Comparison of ENCODE assay signal across 11 cellular contexts in genomic region chr11:102269927-102270326, GRCh38. TPM values are rescaled to one million over a fixed set of nuclear protein-coding genes. Genes with fewer than 3 reads are reported as not detected.
DNase-seq lines count a peak whose midpoint lies in the region; ATAC-seq and TF ChIP-seq lines count a peak whose summit lies in the region.
"Had no signal": no experiment of that assay in that cellular context is flagged by ENCODE, and none has a peak within 500 bp of the region (broad histone marks: within the 10 kb centered on the region; RNA-seq: fewer than 3 reads in every experiment).

No MANE protein-coding gene starts in this region.

- WGBS in GM23248 (ENCODE audit: low coverage in 1 of 2, low lambda C conversion rate in 2 of 2, missing lambda C conversion rate in 2 of 2), 2 experiments = 31 to 51% methylated on average over 2 of the region's 2 CpGs
- WGBS in mammary epithelial cell (ENCODE audit: low coverage, missing lambda C conversion rate) = 0% methylated on average over 2 of the region's 2 CpGs
- no CpG with 5 or more reads among the region's 2 CpGs for WGBS in trophoblast cell (ENCODE audit: extremely low coverage, insufficient coverage, insufficient read length)
- 91 to 98% (median 95%) methylated on average over 2 of the region's 2 CpGs for WGBS in psoas muscle, 3 donors

- peaks cover 45% of the 10 kb centered on the region for H3F3A ChIP-seq in GM23248 (ENCODE audit: insufficient read depth)

- H3K4me2 ChIP-seq in GM23248 (ENCODE audit: unreplicated experiment) = peak overlapping the region; percentile 90
- peak overlapping the region; percentile 90 for H3K4me2 ChIP-seq in mammary epithelial cell (ENCODE audit: insufficient read depth, low read depth, low read length)
- H3K4me2 ChIP-seq in osteoblast (ENCODE audit: insufficient read depth, low read length) = peak overlapping the region; percentile 22
- H3K4me2 ChIP-seq in trophoblast cell (ENCODE audit: low read length) = no peak overlapping the region

- no peak overlapping the region for H2AFZ ChIP-seq in GM23248
- peak overlapping the region; percentile 67 for H2AFZ ChIP-seq in mammary epithelial cell (ENCODE audit: low read depth, low read length)
- H2AFZ ChIP-seq in osteoblast (ENCODE audit: low read length) = no peak overlapping the region
- no peak overlapping the region for H2AFZ ChIP-seq in trophoblast cell (ENCODE audit: insufficient read depth, low read length, poor library complexity)

- no peak overlapping the region for H3K18ac ChIP-seq in trophoblast cell (ENCODE audit: low read length)

- no peak overlapping the region for H3K9ac ChIP-seq in GM23248
- peak overlapping the region; percentile 91 for H3K9ac ChIP-seq in mammary epithelial cell (ENCODE audit: insufficient read depth, low read length)
- H3K9ac ChIP-seq in trophoblast cell (ENCODE audit: low read length) = no peak overlapping the region

- in situ Hi-C loops in GM23248 (cut with MboI) (no loop called here), mammary epithelial cell (cut with MboI; ENCODE audit: low sequenced_read_pairs in 2 of 2) (no loop called here)

- no peaks in the 10 kb centered on the region for H3K79me2 ChIP-seq in GM23248 (ENCODE audit: insufficient read depth)
- H3K79me2 ChIP-seq in mammary epithelial cell (ENCODE audit: insufficient read depth, low read length) = no peaks in the 10 kb centered on the region
- H3K79me2 ChIP-seq in osteoblast (ENCODE audit: insufficient read depth, low read length) = no peaks in the 10 kb centered on the region
- H3K79me2 ChIP-seq in trophoblast cell (ENCODE audit: control insufficient read depth, insufficient read depth, low read length, poor library complexity) = no peaks in the 10 kb centered on the region

- no peaks in the 10 kb centered on the region for H3K9me3 ChIP-seq in GM23248 (ENCODE audit: low read depth)
- no peaks in the 10 kb centered on the region; the same call in 1 of the 2 replicates for H3K9me3 ChIP-seq in MG63
- no peaks in the 10 kb centered on the region for H3K9me3 ChIP-seq in mammary epithelial cell (replicated peaks; ENCODE audit: insufficient read depth, low read length)
- H3K9me3 ChIP-seq in osteoblast (ENCODE audit: low read depth, low read length) = no peaks in the 10 kb centered on the region
- no peaks in the 10 kb centered on the region for H3K9me3 ChIP-seq in trophoblast cell (ENCODE audit: insufficient read depth, low read depth, low read length)
- H3K9me3 ChIP-seq in psoas muscle = no peaks in the 10 kb centered on the region

- ATAC-seq in psoas muscle = no peak

- H4K91ac ChIP-seq in trophoblast cell (ENCODE audit: low read depth, low read length) = no peak overlapping the region

- H4K20me1 ChIP-seq in GM23248 (ENCODE audit: insufficient read depth) (no peaks in the 10 kb centered on the region), mammary epithelial cell (ENCODE audit: insufficient read depth, low read length) (no peaks in the 10 kb centered on the region), osteoblast (ENCODE audit: insufficient read depth, low read length) (no peaks in the 10 kb centered on the region)

- no peak overlapping the region for H4K12ac ChIP-seq in trophoblast cell (ENCODE audit: low read depth, low read length)

- H3K36me3 ChIP-seq in GM23248 (ENCODE audit: low read depth) (no peaks in the 10 kb centered on the region), MG63 (no peaks in the 10 kb centered on the region), mammary epithelial cell (ENCODE audit: insufficient read depth, low read length) (no peaks in the 10 kb centered on the region), osteoblast (ENCODE audit: insufficient read depth, low read length) (no peaks in the 10 kb centered on the region), trophoblast cell (ENCODE audit: control insufficient read depth in 1 of 2, insufficient read depth in 2 of 2, low read length in 2 of 2) (no peaks in the 10 kb centered on the region), psoas muscle (ENCODE audit: insufficient read depth in 1 of 2, low read depth in 1 of 2) (no peaks in the 10 kb centered on the region)

- DNase-seq in GM23248 (peak; percentile 74), MG63 (peak; percentile 3), mammary epithelial cell (peak; percentile 95), osteoblast (ENCODE audit: insufficient read length, low spot score, missing footprints) (peak; percentile 85), trophoblast cell (no peak), psoas muscle (no peak)
- no peak for DNase-seq in stimulated activated CD4-positive, alpha-beta T cell treated with anti-CD3 and anti-CD28 coated beads, Interleukin-4, amount 100 ng/mL, for 1 hour
- DNase-seq: endodermal cell, H7, NCI-H2029, T-helper 9 cell had no signal

- H3K79me1 ChIP-seq in trophoblast cell (ENCODE audit: low read length) = peaks cover 5% of the 10 kb centered on the region

- H3K23ac ChIP-seq in trophoblast cell (ENCODE audit: low read length) = no peak overlapping the region

- H2BK120ac ChIP-seq in trophoblast cell (ENCODE audit: insufficient read depth, low read length, poor library complexity) = no peak overlapping the region

- TF ChIP-seq CTCF in mammary epithelial cell (conservative IDR thresholded peaks at IDR 0.05 in 1 of 2, IDR thresholded peaks at IDR 0.05 in 1 of 2; ENCODE audit: extremely low read depth in 1 of 2, insufficient read depth in 1 of 2, low read depth in 1 of 2, low read length in 2 of 2) = no peak
- no peak for TF ChIP-seq CTCF in osteoblast (IDR thresholded peaks at IDR 0.05; ENCODE audit: extremely low read depth, low read depth, low read length)
- TF ChIP-seq CTCF in psoas muscle (IDR thresholded peaks at IDR 0.05) = no peak

- H3K4me1 ChIP-seq in GM23248 (ENCODE audit: insufficient read depth) (peaks cover 43% of the 10 kb centered on the region), mammary epithelial cell (ENCODE audit: insufficient read depth, low read length) (peaks cover 36% of the 10 kb centered on the region), osteoblast (ENCODE audit: insufficient read depth, low read length) (peaks cover 29% of the 10 kb centered on the region), trophoblast cell (ENCODE audit: control insufficient read depth in 1 of 2, insufficient read depth in 2 of 2, low read length in 2 of 2) (peaks cover 8 to 12% of the 10 kb centered on the region in 2 experiments), psoas muscle (peaks cover 10% of the 10 kb centered on the region)

- H3K27ac ChIP-seq in GM23248 = no peak overlapping the region
- peak overlapping the region; percentile 90 for H3K27ac ChIP-seq in mammary epithelial cell (ENCODE audit: insufficient read depth, low read depth, low read length)
- no peak overlapping the region for H3K27ac ChIP-seq in osteoblast (ENCODE audit: low read depth, low read length)
- H3K27ac ChIP-seq in trophoblast cell (ENCODE audit: low read depth, low read length) = no peak overlapping the region
- no peak overlapping the region for H3K27ac ChIP-seq in psoas muscle

- CTCF ChIA-PET in mammary epithelial cell (lab: Charles Lee; ENCODE audit: low non-redundant PET) = no interaction called here

- H3K27me3 ChIP-seq in GM23248 (replicated peaks; ENCODE audit: insufficient read depth) (no peaks in the 10 kb centered on the region), MG63 (no peaks in the 10 kb centered on the region), mammary epithelial cell (ENCODE audit: insufficient read depth, low read length) (no peaks in the 10 kb centered on the region), osteoblast (ENCODE audit: insufficient read depth, low read length) (no peaks in the 10 kb centered on the region), trophoblast cell (ENCODE audit: insufficient read depth, low read length) (no peaks in the 10 kb centered on the region), psoas muscle (ENCODE audit: insufficient read depth in 3 of 3, low read length in 2 of 3) (peaks cover 0 to 7% (median 0%) of the 10 kb centered on the region in 3 donors)

- H2BK12ac ChIP-seq in trophoblast cell (ENCODE audit: low read length) = no peak overlapping the region

- BruUV-seq in mammary epithelial cell (replicated peaks; lab: Mats Ljungman, UMichigan) = no TSS peak

- no peak overlapping the region for H2BK5ac ChIP-seq in trophoblast cell (ENCODE audit: low read depth, low read length, poor library complexity)

- H2AK5ac ChIP-seq in trophoblast cell (ENCODE audit: low read length) = no peak overlapping the region

- H3K4me3 ChIP-seq in GM23248 (no peak overlapping the region), MG63 (no peak overlapping the region), mammary epithelial cell (replicated peaks in 1 of 3; ENCODE audit: insufficient read depth in 1 of 3, low read depth in 2 of 3, low read length in 3 of 3) (peak overlapping the region in 2 of 3 experiments; percentile 17 to 36), osteoblast (ENCODE audit: insufficient read depth, low read length) (no peak overlapping the region), trophoblast cell (ENCODE audit: low read depth, low read length) (no peak overlapping the region), psoas muscle (no peak overlapping the region)

- H3K14ac ChIP-seq in trophoblast cell (ENCODE audit: low read length) = no peak overlapping the region

- H3K4ac ChIP-seq in trophoblast cell (ENCODE audit: low read depth, low read length) = no peak overlapping the region

- intact Hi-C loops in mammary epithelial cell (cut with micrococcal nuclease) = loop anchor here (1.0 to 10.0 kb wide), 4 partner anchors 25 to 409 kb away; partner anchors contain the start of genes ANGPTL5 and CEP126
- intact Hi-C loops in psoas muscle (cut with DNase I) = loop anchor here (2.0 to 5.0 kb wide), 2 partner anchors 159 to 163 kb away; partner anchors contain the start of gene YAP1 (in 1 of the 2)

- no peak overlapping the region for H4K8ac ChIP-seq in trophoblast cell (ENCODE audit: low read depth, low read length)

- dilution Hi-C loops in mammary epithelial cell (cut with HindIII; ENCODE audit: low sequenced_read_pairs) = loop anchor here (5.0 kb wide), 1 partner anchor 93 kb away; no protein-coding TSS in a partner anchor

- H3K9me2 ChIP-seq in GM23248 (ENCODE audit: insufficient read depth) = no peaks in the 10 kb centered on the region

RNA-seq across cellular contexts. Expression of gene BIRC3, which starts 47.4 kb away (rescaled TPM):
- total RNA-seq in GM23248 (2014; rRNA removed; shearing (Covaris generic)) = 0.89 and 0.97 TPM in 2 replicates
- polyA plus RNA-seq in GM23248 (2016; fragmentation: Nextera tagmentation; extraction: Ambion mirVana) = 0.57 and 0.79 TPM in 2 replicates
- total RNA-seq in MG63 (2014; rRNA removed; shearing (Covaris generic); ENCODE audit: low replicate concordance) = 0.59 and 5.2 TPM in 2 replicates
- 10 to 100 TPM in 1 of 2 donors, under 1 TPM in 1; 0.83 to 17.5 TPM for total RNA-seq in mammary epithelial cell
- 1.00 TPM for polyA plus RNA-seq in mammary epithelial cell
- 1.7 TPM for polyA minus RNA-seq in mammary epithelial cell
- total RNA-seq in osteoblast = 1.2 and 1.8 TPM in 2 replicates
- 0.21 and 0.23 TPM in 2 replicates for polyA plus RNA-seq in trophoblast cell (2013)
- total RNA-seq in psoas muscle = 1 to 10 TPM; 1.2 to 3.8 (median 2.5) TPM
- 1 to 10 TPM in 2 of 3 donors, under 1 TPM in 1; 0.97 to 3.3 (median 1.7) TPM for polyA plus RNA-seq in psoas muscle

Comparison
In these comparisons a context has a peak if more than half of its experiments do, and no peak if none do; other contexts are left out.
1. DNase-seq: peak in GM23248 (single experiment), MG63 (single experiment), mammary epithelial cell (single experiment) and osteoblast (single experiment); none in stimulated activated CD4-positive, alpha-beta T cell treated with anti-CD3 and anti-CD28 coated beads, Interleukin-4, amount 100 ng/mL, for 1 hour (single experiment), trophoblast cell (0 of 2) and psoas muscle (0 of 2).
2. H3K4me3 ChIP-seq: peak in mammary epithelial cell (2 of 3); none in GM23248 (single experiment), MG63 (single experiment), osteoblast (single experiment), trophoblast cell (single experiment) and psoas muscle (single experiment).